17 cellular contexts compared by ENCODE assay signal in genomic region chr13:91361755-91362271, GRCh38. TPM values are rescaled to one million over a fixed set of nuclear protein-coding genes. Genes with fewer than 3 reads are reported as not detected.
DNase-seq lines count a peak whose midpoint lies in the region; ATAC-seq, FAIRE-seq and TF ChIP-seq lines count a peak whose summit lies in the region.
"Had no signal": no experiment of that assay in that cellular context is flagged by ENCODE, and none has a peak within 500 bp of the region (broad histone marks: within the 10 kb centered on the region; RNA-seq: fewer than 3 reads in every experiment).

No MANE protein-coding gene starts in this region.

- intact Hi-C loops in PC-3 (cut with micrococcal nuclease) = no loop called here
- intact Hi-C loops in HepG2 (cut with micrococcal nuclease; ENCODE audit: unreplicated experiment) = loop anchor here (2.0 kb wide), 1 partner anchor 13 kb away; no protein-coding TSS in a partner anchor
- intact Hi-C loops in lower leg skin (cut with DNase I; ENCODE audit: low total_unique reads) = no loop called here

- TF ChIP-seq POLR2A in A549 (IDR thresholded peaks at IDR 0.05; ENCODE audit: low read length) = no peak
- TF ChIP-seq POLR2A in H54 (IDR thresholded peaks at IDR 0.05; ENCODE audit: low read depth, low read length) = no peak
- TF ChIP-seq POLR2A in HepG2 (IDR thresholded peaks at IDR 0.05; ENCODE audit: insufficient read depth in 1 of 2, low read depth in 2 of 2, low read length in 2 of 2) = no peak
- no peak for TF ChIP-seq POLR2A in lower leg skin (IDR thresholded peaks at IDR 0.05)

- H3K9me3 ChIP-seq in A549 = no peaks in the 10 kb centered on the region
- H3K9me3 ChIP-seq in PC-3 (ENCODE audit: low read length) = no peaks in the 10 kb centered on the region
- H3K9me3 ChIP-seq in HepG2 (ENCODE audit: low read length) = no peaks in the 10 kb centered on the region
- no peaks in the 10 kb centered on the region for H3K9me3 ChIP-seq in SJCRH30 (replicated peaks)

- CTCF ChIA-PET in A549 (lab: Yijun Ruan, JAX) = no interaction called here
- CTCF ChIA-PET in PC-3 (lab: Charles Lee) = no interaction called here
- CTCF ChIA-PET in HepG2 (lab: Yijun Ruan, JAX; ENCODE audit: low intra/inter-chr PET ratio, low total read pairs) = no interaction called here

- TF ChIP-seq RAD21 in A549 (conservative IDR thresholded peaks at IDR 0.05 in 1 of 2, IDR thresholded peaks at IDR 0.05 in 1 of 2) (no peak), HepG2 (CRISPR knock-in tag; IDR thresholded peaks at IDR 0.05) (no peak)

- H2AFZ ChIP-seq in PC-3 (ENCODE audit: low read length) (no peak overlapping the region), HepG2 (ENCODE audit: low read length) (no peak overlapping the region)

- no peak for TF ChIP-seq EP300 in A549 (IDR thresholded peaks at IDR 0.05)
- peak in 1 of 2 experiments; percentile 88; a peak in 2 of 4 replicates for TF ChIP-seq EP300 in HepG2 (IDR thresholded peaks at IDR 0.05; ENCODE audit: low read depth in 2 of 2, low read length in 2 of 2)
- no peak for TF ChIP-seq EP300 in HepG2 (CRISPR knock-in tag; IDR thresholded peaks at IDR 0.05; ENCODE audit: borderline replicate concordance)

- no TSS peak for BruUV-seq in PC-3 (replicated peaks; lab: Mats Ljungman, UMichigan)
- BruUV-seq in HepG2 (replicated peaks; lab: Mats Ljungman, UMichigan) = no TSS peak

- 29% methylated on average over 1 of the region's 1 CpG for WGBS in A549 (ENCODE audit: missing lambda C conversion rate)
- 4% methylated on average over 1 of the region's 1 CpG for WGBS in HepG2 (ENCODE audit: low lambda C conversion rate)
- 91 to 96% methylated on average over 1 of the region's 1 CpG for WGBS in lower leg skin, 2 donors

- no peaks in the 10 kb centered on the region for H3K79me2 ChIP-seq in PC-3 (ENCODE audit: low read length)
- H3K79me2 ChIP-seq in HepG2 (ENCODE audit: insufficient read depth, low read length) = no peaks in the 10 kb centered on the region

- peaks cover 6% of the 10 kb centered on the region; the same call in 1 of the 2 replicates for H4K20me1 ChIP-seq in PC-3 (ENCODE audit: low read length)
- H4K20me1 ChIP-seq in HepG2 (ENCODE audit: insufficient read depth, low read length) = peaks cover 8% of the 10 kb centered on the region

- H3K4me1 ChIP-seq in A549 = peaks cover 24% of the 10 kb centered on the region
- no peaks in the 10 kb centered on the region for H3K4me1 ChIP-seq in PC-3 (ENCODE audit: insufficient read depth, low read length)
- peaks cover 71% of the 10 kb centered on the region for H3K4me1 ChIP-seq in HepG2 (ENCODE audit: insufficient read depth, low read length)
- no peaks in the 10 kb centered on the region for H3K4me1 ChIP-seq in SJCRH30

- H3K4me2 ChIP-seq in A549 (peak overlapping the region; percentile 56), PC-3 (ENCODE audit: low read length) (no peak overlapping the region), HepG2 (ENCODE audit: low read depth, low read length) (peak overlapping the region; percentile 50)
- H3K4me2 ChIP-seq: KMS-11 had no signal

- H3K27me3 ChIP-seq in PC-3 (ENCODE audit: low read length) = no peaks in the 10 kb centered on the region
- no peaks in the 10 kb centered on the region for H3K27me3 ChIP-seq in HepG2 (ENCODE audit: control insufficient read depth in 1 of 2, insufficient read depth in 2 of 2, low read length in 2 of 2)
- 0 out of 2 replicates have a peak, but pooled peaks cover 3% of the 10 kb centered on the region for H3K27me3 ChIP-seq in SJCRH30

- H3K4me3 ChIP-seq in A549 (no peak overlapping the region), PC-3 (ENCODE audit: low read length) (no peak overlapping the region), HepG2 (replicated peaks in 1 of 3; ENCODE audit: insufficient read depth in 1 of 3, low read depth in 2 of 3, low read length in 3 of 3) (peak overlapping the region in 2 of 3 experiments; percentile 8 to 17; a peak in 2 of 6 replicates), SJCRH30 (no peak overlapping the region), lower leg skin (ENCODE audit: low read depth, poor library complexity, severe bottlenecking) (no peak overlapping the region)

- TF ChIP-seq CTCF in A549 (IDR thresholded peaks at IDR 0.05) = no peak
- no peak for TF ChIP-seq CTCF in PC-3 (conservative IDR thresholded peaks at IDR 0.05; ENCODE audit: low read depth, low read length)
- no peak for TF ChIP-seq CTCF in HepG2 (CRISPR knock-in tag; IDR thresholded peaks at IDR 0.05)
- no peak for TF ChIP-seq CTCF in lower leg skin (IDR thresholded peaks at IDR 0.05)

- H3K9me2 ChIP-seq in PC-3 (replicated peaks; ENCODE audit: low read length) = no peaks in the 10 kb centered on the region

- no peak for FAIRE-seq in A549 (lab: Jason Lieb, UNC)
- peak; percentile 61 for FAIRE-seq in H54 (lab: Jason Lieb, UNC)
- peak; percentile 70 for FAIRE-seq in HepG2 (lab: Jason Lieb, UNC)
- FAIRE-seq: GM19239, H1 had no signal

- in situ Hi-C loops in HepG2 (cut with HindIII; ENCODE audit: extremely low pct_ligation_motif_present, low pct_unique_long_range_greater_than_20kb) = no loop called here

- peaks cover 7% of the 10 kb centered on the region for H3K36me3 ChIP-seq in PC-3 (ENCODE audit: low read depth, low read length)
- no peaks in the 10 kb centered on the region; a peak in 2 of 5 replicates for H3K36me3 ChIP-seq in HepG2 (replicated peaks in 1 of 2; ENCODE audit: control insufficient read depth in 1 of 2, insufficient read depth in 2 of 2, low read length in 2 of 2)
- peaks cover 11% of the 10 kb centered on the region for H3K36me3 ChIP-seq in SJCRH30

- H3K27ac ChIP-seq in A549 (no peak overlapping the region), PC-3 (ENCODE audit: low read length) (no peak overlapping the region), HepG2 (ENCODE audit: extremely low read length, insufficient read depth, low read length) (peak overlapping the region; percentile 82), SJCRH30 (no peak overlapping the region)
- H3K27ac ChIP-seq: KMS-11, RWPE1 had no signal

- ATAC-seq in A549 = no peak
- peak; percentile 46 for ATAC-seq in PC-3
- ATAC-seq in HepG2 = peak; percentile 11
- no peak for ATAC-seq in HG03521 (IDR thresholded peaks at IDR 0.05; ENCODE audit: unreplicated experiment)

- POLR2A ChIA-PET in A549 (lab: Yijun Ruan, JAX) (no interaction called here), PC-3 (lab: Charles Lee; ENCODE audit: unreplicated experiment) (no interaction called here), HepG2 (lab: Yijun Ruan, JAX) (no interaction called here)

- H3F3A ChIP-seq in PC-3 (ENCODE audit: low read length, unreplicated experiment) = no peaks in the 10 kb centered on the region

- H3K9ac ChIP-seq in PC-3 (ENCODE audit: low read length) = no peak overlapping the region
- no peak overlapping the region for H3K9ac ChIP-seq in HepG2 (ENCODE audit: insufficient read depth, low read depth, low read length)
- H3K9ac ChIP-seq: KMS-11 had no signal

- peak in 1 of 2 experiments; percentile 9 for DNase-seq in A549 (ENCODE audit: low read depth in 1 of 2, low spot score in 1 of 2)
- no peak for DNase-seq in H54 (ENCODE audit: insufficient read length, low spot score)
- DNase-seq in PC-3 = no peak
- DNase-seq in HepG2 (ENCODE audit: low spot score) = peak; percentile 79
- DNase-seq in SJCRH30 = no peak
- DNase-seq in lower leg skin (ENCODE audit: low spot score in 2 of 2) = no peak
- DNase-seq: COR-L47; DMS153; NCI-H1048; NCI-H187; NCI-H510A treated with DMSO at 0.1 percent for 48 hours; NK-92 treated with Interleukin-12 subunit alpha and Interleukin-12 subunit beta, amount 100 ng/mL, for 24 hours had no signal

RNA-seq across cellular contexts. Expression of gene MIR17HG, which starts 14.3 kb away (rescaled TPM):
- polyA plus RNA-seq in A549 (2011; rRNA removed) (5.5 and 7.3 TPM in 2 replicates), A549 (2017; fragmentation: RNase III; extraction: RNeasy Plus Mini Kit Qiagen cat#74134 plus additional on column Dnase treatment) (4.9 to 5.1 TPM (median 4.9 TPM) in 3 replicates), HepG2 (2011; rRNA removed) (2.0 and 2.5 TPM in 2 replicates)
- polyA plus RNA-seq in A549 (2012; cell fraction: cytosol; rRNA removed) = 1.3 and 1.5 TPM in 2 replicates
- 4.2 and 8.7 TPM in 2 replicates for polyA plus RNA-seq in A549 (2012; cell fraction: nucleus; rRNA removed)
- 9.1 and 10.8 TPM in 2 replicates for polyA minus RNA-seq in A549 (2011; rRNA and poly(A)+ RNA removed)
- total RNA-seq in PC-3 (2014; rRNA removed) (5.5 and 5.6 TPM in 2 replicates), HepG2 (2016; rRNA removed; fragmentation: Illumina TruSeq; extraction: Trizol) (0.73 and 12.3 TPM in 2 replicates), lower leg skin (1 to 10 TPM in 3 of 4 donors, under 1 TPM in 1; 0.78 to 2.7 (median 1.3) TPM)
- 1.0 and 1.1 TPM in 2 replicates for total RNA-seq in HepG2 (2016; cell fraction: cytosol; rRNA removed; fragmentation: Illumina TruSeq; extraction: Trizol; ENCODE audit: low read depth)
- total RNA-seq in HepG2 (2016; cell fraction: insoluble cytoplasmic fraction; rRNA removed; fragmentation: Illumina TruSeq; extraction: Trizol) = 0.51 and 10.4 TPM in 2 replicates
- total RNA-seq in HepG2 (2016; cell fraction: membrane; rRNA removed; fragmentation: Illumina TruSeq; extraction: Trizol) = 1.2 TPM in 2 replicates
- 55.1 and 55.2 TPM in 2 replicates for total RNA-seq in HepG2 (2016; cell fraction: nucleus; rRNA removed; fragmentation: Illumina TruSeq; extraction: Trizol)
- 0.23 and 0.53 TPM in 2 replicates for polyA plus RNA-seq in HepG2 (2011; cell fraction: cytosol; rRNA removed)
- 3.3 and 5.4 TPM in 2 replicates for polyA plus RNA-seq in HepG2 (2011; cell fraction: nucleus; rRNA removed)
- polyA plus RNA-seq in HepG2 (2012) = 2.2 and 3.0 TPM in 2 replicates
- 0.89 and 1.3 TPM in 2 replicates for polyA plus RNA-seq in HepG2 (2016; cell fraction: cytosol; fragmentation: Illumina TruSeq; extraction: Trizol; ENCODE audit: low read depth)
- polyA plus RNA-seq in HepG2 (2016; cell fraction: insoluble cytoplasmic fraction; fragmentation: Illumina TruSeq; extraction: Trizol; ENCODE audit: low read depth) = 0.40 and 0.74 TPM in 2 replicates
- 1.1 and 1.3 TPM in 2 replicates for polyA plus RNA-seq in HepG2 (2016; cell fraction: membrane; fragmentation: Illumina TruSeq; extraction: Trizol; ENCODE audit: low read depth)
- polyA plus RNA-seq in HepG2 (2016; cell fraction: nucleus; fragmentation: Illumina TruSeq; extraction: Trizol; ENCODE audit: insufficient read depth, low read depth) = 8.4 and 8.8 TPM in 2 replicates
- 8.9 and 26.4 TPM in 2 replicates for polyA minus RNA-seq in HepG2 (2011; rRNA and poly(A)+ RNA removed; ENCODE audit: low replicate concordance)
- 0.59 and 1.4 TPM in 2 replicates for polyA minus RNA-seq in HepG2 (2011; cell fraction: cytosol; rRNA and poly(A)+ RNA removed)
- polyA minus RNA-seq in HepG2 (2011; cell fraction: nucleus; rRNA and poly(A)+ RNA removed) = 159 and 193 TPM in 2 replicates
- 43.9 and 55.8 TPM in 2 replicates for total RNA-seq in SJCRH30 (2014; rRNA removed; shearing (Covaris generic))

RNA-seq across cellular contexts. Expression of gene GPC5, which starts 36.6 kb away (rescaled TPM):
- polyA plus RNA-seq in A549 (2011; rRNA removed) (not detected in 2 replicates), A549 (2017; fragmentation: RNase III; extraction: RNeasy Plus Mini Kit Qiagen cat#74134 plus additional on column Dnase treatment) (not detected in 3 replicates), HepG2 (2011; rRNA removed) (0.07 and 0.21 TPM in 2 replicates)
- not detected in 2 replicates for polyA plus RNA-seq in A549 (2012; cell fraction: cytosol; rRNA removed)
- not detected in 2 replicates for polyA plus RNA-seq in A549 (2012; cell fraction: nucleus; rRNA removed)
- not detected in 2 replicates for polyA minus RNA-seq in A549 (2011; rRNA and poly(A)+ RNA removed)
- total RNA-seq in PC-3 (2014; rRNA removed) (not detected in 2 replicates), HepG2 (2016; rRNA removed; fragmentation: Illumina TruSeq; extraction: Trizol) (0.02 TPM in 1 of 2 replicates, not detected in the other), lower leg skin (1 to 10 TPM in 2 of 4 donors, under 1 TPM in 2; 0.46 to 1.3 (median 0.82) TPM)
- total RNA-seq in HepG2 (2016; cell fraction: cytosol; rRNA removed; fragmentation: Illumina TruSeq; extraction: Trizol; ENCODE audit: low read depth) = 0.18 and 0.51 TPM in 2 replicates
- total RNA-seq in HepG2 (2016; cell fraction: insoluble cytoplasmic fraction; rRNA removed; fragmentation: Illumina TruSeq; extraction: Trizol) = not detected in 2 replicates
- not detected in 2 replicates for total RNA-seq in HepG2 (2016; cell fraction: membrane; rRNA removed; fragmentation: Illumina TruSeq; extraction: Trizol)
- 0.12 TPM in 1 of 2 replicates, not detected in the other for total RNA-seq in HepG2 (2016; cell fraction: nucleus; rRNA removed; fragmentation: Illumina TruSeq; extraction: Trizol)
- polyA plus RNA-seq in HepG2 (2011; cell fraction: cytosol; rRNA removed) = 0.19 and 0.22 TPM in 2 replicates
- polyA plus RNA-seq in HepG2 (2011; cell fraction: nucleus; rRNA removed) = not detected in 2 replicates
- polyA plus RNA-seq in HepG2 (2012) = 0.23 TPM in 1 of 2 replicates, not detected in the other
- polyA plus RNA-seq in HepG2 (2016; cell fraction: cytosol; fragmentation: Illumina TruSeq; extraction: Trizol; ENCODE audit: low read depth) = not detected in 2 replicates
- not detected in 2 replicates for polyA plus RNA-seq in HepG2 (2016; cell fraction: insoluble cytoplasmic fraction; fragmentation: Illumina TruSeq; extraction: Trizol; ENCODE audit: low read depth)
- polyA plus RNA-seq in HepG2 (2016; cell fraction: membrane; fragmentation: Illumina TruSeq; extraction: Trizol; ENCODE audit: low read depth) = not detected in 2 replicates
- not detected in 2 replicates for polyA plus RNA-seq in HepG2 (2016; cell fraction: nucleus; fragmentation: Illumina TruSeq; extraction: Trizol; ENCODE audit: insufficient read depth, low read depth)
- polyA minus RNA-seq in HepG2 (2011; rRNA and poly(A)+ RNA removed; ENCODE audit: low replicate concordance) = 0.42 and 370 TPM in 2 replicates
- polyA minus RNA-seq in HepG2 (2011; cell fraction: cytosol; rRNA and poly(A)+ RNA removed) = not detected in 2 replicates
- 0.25 and 0.39 TPM in 2 replicates for polyA minus RNA-seq in HepG2 (2011; cell fraction: nucleus; rRNA and poly(A)+ RNA removed)
- total RNA-seq in SJCRH30 (2014; rRNA removed; shearing (Covaris generic)) = 0.18 and 0.49 TPM in 2 replicates

Comparison
In these comparisons a context has a peak if more than half of its experiments do, and no peak if none do; other contexts are left out.
1. ATAC-seq: peak in PC-3 (single experiment) and HepG2 (single experiment); none in A549 (0 of 2) and HG03521 (single experiment).
2. H3K4me3 ChIP-seq: peak in HepG2 (2 of 3); none in A549 (single experiment), PC-3 (single experiment), SJCRH30 (single experiment) and lower leg skin (single experiment).
3. Of the 38 proteins assayed by ChIP-seq in both HepG2 and A549: peak only in HepG2: HDAC2, JUNB and SMC3; only in A549: none; in both: CEBPB; in neither: 31; mixed calls (peak in some experiments, not most) for 3.